ENCODE assay signal across 2 cellular contexts in the genomic region with DNA sequence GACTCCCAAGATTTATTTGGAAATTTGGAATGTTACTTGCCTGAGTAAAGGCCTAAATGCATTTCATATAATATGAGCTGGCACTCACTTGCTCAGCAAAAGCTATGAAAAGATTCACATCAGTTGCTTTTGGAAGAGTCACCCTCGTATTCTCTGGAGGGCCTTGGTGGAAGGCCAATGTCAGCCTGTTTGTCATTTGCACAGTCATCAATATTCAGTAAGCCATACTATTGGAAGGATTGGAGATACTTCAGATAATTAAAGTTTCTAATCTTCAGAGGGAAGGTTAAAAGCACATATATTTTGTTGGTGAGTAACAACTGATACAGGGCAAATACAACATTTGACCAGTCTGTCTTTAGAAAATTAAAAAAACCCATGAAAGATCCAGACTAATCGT.
TF ChIP-seq lines count a peak whose summit lies in the region.

No MANE protein-coding gene starts in this region.

TF ChIP-seq in HepG2, 621 proteins besides CTCF, POLR2A, EP300 and RAD21:
- TF ChIP-seq MAFF (IDR thresholded peaks at IDR 0.05; ENCODE audit: low read depth, low read length) (peak; percentile 58), ZNF629 (CRISPR knock-in tag; conservative IDR thresholded peaks at IDR 0.05) (no peak), MAFK (conservative IDR thresholded peaks at IDR 0.05 in 1 of 2, IDR thresholded peaks at IDR 0.05 in 1 of 2; ENCODE audit: low read length in 2 of 2) (peak in 1 of 2 experiments; percentile 53; a peak in 2 of 4 replicates)

TF ChIP-seq in IMR-90, 13 proteins besides CTCF, POLR2A, EP300 and RAD21:
- no peak for TF ChIP-seq SMC3 (IDR thresholded peaks at IDR 0.05; ENCODE audit: low read depth, low read length)
- no peak for TF ChIP-seq MXI1 (IDR thresholded peaks at IDR 0.05; ENCODE audit: borderline replicate concordance, low read depth, low read length)
- peak; percentile 66 for TF ChIP-seq MAFK (IDR thresholded peaks at IDR 0.05; ENCODE audit: low read depth, low read length)
- TF ChIP-seq USF2 (IDR thresholded peaks at IDR 0.05; ENCODE audit: low read depth, low read length), result no peak
- no peak for TF ChIP-seq ELK1 (IDR thresholded peaks at IDR 0.05; ENCODE audit: borderline replicate concordance, low read depth, low read length)
TF ChIP-seq in IMR-90: peak in this region for 1.
